1 cellular context compared by ENCODE assay signal in genomic region chr10:30056767-30057355, GRCh38.
TF ChIP-seq lines count a peak whose summit lies in the region.

No MANE protein-coding gene starts in this region.

TF ChIP-seq in GM23338, 12 proteins besides CTCF, POLR2A, EP300 and RAD21 (continued from another document):
- TF ChIP-seq ZNF462 (CRISPR knock-in tag; IDR thresholded peaks at IDR 0.05) = no peak
